In the genomic region with DNA sequence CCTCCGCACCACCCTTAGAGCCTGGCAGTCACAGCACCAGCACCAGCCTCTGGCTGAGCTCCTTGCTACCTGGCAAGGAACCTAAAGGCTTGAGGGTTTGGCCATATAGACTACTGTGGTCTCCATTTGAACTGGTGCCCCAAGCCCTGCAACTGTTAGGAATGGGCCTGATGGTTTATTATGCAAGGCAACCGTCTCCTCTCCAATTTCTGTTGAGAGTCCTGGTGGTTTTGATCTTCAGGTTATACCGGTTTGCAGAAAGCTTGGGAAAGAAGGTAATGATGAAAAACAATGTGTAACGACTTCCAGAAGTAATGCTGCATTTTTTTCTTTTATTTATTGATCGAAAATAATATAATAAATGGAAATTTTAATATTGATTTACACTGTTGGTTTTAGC, we compare ENCODE assay signal across 21 cellular contexts.
DNase-seq lines count a peak whose midpoint lies in the region; ATAC-seq and TF ChIP-seq lines count a peak whose summit lies in the region.
"Had no signal": no experiment of that assay in that cellular context is flagged by ENCODE, and none has a peak within 500 bp of the region (broad histone marks: within the 10 kb centered on the region; RNA-seq: fewer than 3 reads in every experiment).

No MANE protein-coding gene starts in this region.

- no peak for TF ChIP-seq EP300 in SK-N-SH (IDR thresholded peaks at IDR 0.05; ENCODE audit: borderline replicate concordance in 1 of 2, low read depth in 1 of 2, low read length in 1 of 2)

- TF ChIP-seq RAD21 in SK-N-SH (IDR thresholded peaks at IDR 0.05; ENCODE audit: low read length): no peak

- peaks cover 44 to 53% of the 10 kb centered on the region in 2 experiments for H3K36me3 ChIP-seq in SK-N-SH (replicated peaks in 1 of 2; ENCODE audit: control insufficient read depth in 1 of 2, insufficient read depth in 2 of 2, low read length in 1 of 2)
- H3K36me3 ChIP-seq in SJSA1: no peaks in the 10 kb centered on the region
- no peaks in the 10 kb centered on the region for H3K36me3 ChIP-seq in fibroblast of lung (ENCODE audit: control insufficient read depth, insufficient read depth, low read length)
- H3K36me3 ChIP-seq in smooth muscle cell (ENCODE audit: low read depth): no peaks in the 10 kb centered on the region
- H3K36me3 ChIP-seq in left ventricle myocardium inferior: no peaks in the 10 kb centered on the region
- no peaks in the 10 kb centered on the region for H3K36me3 ChIP-seq in body of pancreas (replicated peaks in 1 of 2; ENCODE audit: insufficient read depth in 1 of 2, low read depth in 2 of 2)

- H3K4me3 ChIP-seq in SK-N-SH (ENCODE audit: low read depth in 2 of 2, low read length in 1 of 2) (no peak overlapping the region), SJSA1 (no peak overlapping the region), fibroblast of lung (replicated peaks in 1 of 4; ENCODE audit: control extremely low read depth in 1 of 4, insufficient read depth in 1 of 4, low read depth in 3 of 4, low read length in 4 of 4) (no peak overlapping the region), smooth muscle cell (no peak overlapping the region), left ventricle myocardium inferior (no peak overlapping the region), body of pancreas (no peak overlapping the region)

- no peaks in the 10 kb centered on the region for H3K9me3 ChIP-seq in SK-N-SH
- H3K9me3 ChIP-seq in SJSA1 (replicated peaks): no peaks in the 10 kb centered on the region
- H3K9me3 ChIP-seq in fibroblast of lung (ENCODE audit: control insufficient read depth, insufficient read depth, low read depth, low read length): no peaks in the 10 kb centered on the region
- H3K9me3 ChIP-seq in smooth muscle cell (replicated peaks; ENCODE audit: low read depth): no peaks in the 10 kb centered on the region
- no peaks in the 10 kb centered on the region for H3K9me3 ChIP-seq in left ventricle myocardium inferior (replicated peaks)
- no peaks in the 10 kb centered on the region for H3K9me3 ChIP-seq in body of pancreas

- H3K9ac ChIP-seq in SK-N-SH (peak overlapping the region; percentile 47; the same call in 1 of the 2 replicates), fibroblast of lung (ENCODE audit: insufficient read depth, low read length) (no peak overlapping the region), smooth muscle cell (ENCODE audit: low read depth) (peak overlapping the region; percentile 22)

- intact Hi-C loops in left ventricle myocardium inferior (cut with micrococcal nuclease): no loop called here
- intact Hi-C loops in body of pancreas (cut with DNase I): no loop called here

- H3K4me2 ChIP-seq in SK-N-SH (0 out of 2 replicates have a peak overlapping the region, but pooled peaks have one; percentile 51), fibroblast of lung (ENCODE audit: extremely low read depth, insufficient read depth, low read length) (no peak overlapping the region), smooth muscle cell (no peak overlapping the region)

- H4K20me1 ChIP-seq in SK-N-SH (ENCODE audit: insufficient read depth) (no peaks in the 10 kb centered on the region), fibroblast of lung (ENCODE audit: control insufficient read depth, extremely low read depth, insufficient read depth, low read length) (no peaks in the 10 kb centered on the region), smooth muscle cell (ENCODE audit: low read depth) (no peaks in the 10 kb centered on the region)

- H3K9me2 ChIP-seq in SK-N-SH: no peaks in the 10 kb centered on the region

- 59% methylated on average over 5 of the region's 5 CpGs for WGBS in SK-N-SH (ENCODE audit: low lambda C conversion rate)
- 86% methylated on average over 5 of the region's 5 CpGs for WGBS in smooth muscle cell (ENCODE audit: low lambda C conversion rate)
- WGBS in body of pancreas, 2 donors: 84 to 89% methylated on average over 5 of the region's 5 CpGs

- TF ChIP-seq POLR2A in body of pancreas (IDR thresholded peaks at IDR 0.05): no peak

- DNase-seq in SK-N-SH (no peak), SJSA1 (ENCODE audit: low read depth in 1 of 2, low spot score in 2 of 2) (no peak), fibroblast of lung (ENCODE audit: low read depth in 2 of 2) (no peak), smooth muscle cell (lab: John Stamatoyannopoulos, UW; ENCODE audit: unreplicated experiment) (no peak), left ventricle myocardium inferior (no peak), body of pancreas (no peak)
- DNase-seq: 8988T; AML-193; C1 segment of cervical spinal cord; CD8-positive, alpha-beta T cell; GOT3; MV-4-11; NCI-H1417; NCI-H1694 treated with DMSO at 0.1 percent for 48 hours; NCI-H2081 treated with DMSO at 0.1 percent for 48 hours; NCI-H2171 treated with DMSO at 0.1 percent for 48 hours; NCI-H524 treated with DMSO at 0.1 percent for 48 hours; NCI-H82; Right ventricle myocardium superior had no signal

- H2AFZ ChIP-seq in SK-N-SH (ENCODE audit: low read depth): no peak overlapping the region; the same call in 1 of the 2 replicates
- H2AFZ ChIP-seq in fibroblast of lung (ENCODE audit: low read length): no peak overlapping the region
- no peak overlapping the region for H2AFZ ChIP-seq in smooth muscle cell (ENCODE audit: low read depth)

- no peaks in the 10 kb centered on the region for H3K27me3 ChIP-seq in SK-N-SH (ENCODE audit: insufficient read depth)
- H3K27me3 ChIP-seq in SJSA1 (replicated peaks): no peaks in the 10 kb centered on the region
- no peaks in the 10 kb centered on the region for H3K27me3 ChIP-seq in fibroblast of lung (ENCODE audit: control insufficient read depth, insufficient read depth, low read length)
- H3K27me3 ChIP-seq in smooth muscle cell (ENCODE audit: low read depth): no peaks in the 10 kb centered on the region
- no peaks in the 10 kb centered on the region for H3K27me3 ChIP-seq in left ventricle myocardium inferior (ENCODE audit: low read depth)
- no peaks in the 10 kb centered on the region for H3K27me3 ChIP-seq in body of pancreas

- POLR2A ChIA-PET in SK-N-SH (lab: Yijun Ruan, JAX): no interaction called here

- peaks cover 10% of the 10 kb centered on the region for H3K79me2 ChIP-seq in SK-N-SH (ENCODE audit: insufficient read depth)
- H3K79me2 ChIP-seq in fibroblast of lung (ENCODE audit: control insufficient read depth, insufficient read depth, low read length): no peaks in the 10 kb centered on the region
- H3K79me2 ChIP-seq in smooth muscle cell (ENCODE audit: low read depth): no peaks in the 10 kb centered on the region

- CTCF ChIA-PET in SK-N-SH (lab: Yijun Ruan, JAX): no interaction called here

- TF ChIP-seq CTCF in SK-N-SH (IDR thresholded peaks at IDR 0.05): no peak
- TF ChIP-seq CTCF in fibroblast of lung (conservative IDR thresholded peaks at IDR 0.05 in 1 of 2, IDR thresholded peaks at IDR 0.05 in 1 of 2; ENCODE audit: low read depth in 1 of 2, low read length in 2 of 2): no peak
- no peak for TF ChIP-seq CTCF in smooth muscle cell (IDR thresholded peaks at IDR 0.05; ENCODE audit: borderline replicate concordance, insufficient read depth, poor library complexity, severe bottlenecking)
- no peak for TF ChIP-seq CTCF in left ventricle myocardium inferior (IDR thresholded peaks at IDR 0.05; ENCODE audit: borderline replicate concordance)
- TF ChIP-seq CTCF in body of pancreas (IDR thresholded peaks at IDR 0.05): no peak

- H3K27ac ChIP-seq in SK-N-SH (ENCODE audit: low read depth in 2 of 2, low read length in 1 of 2) (peak overlapping the region; percentile 7 to 98), SJSA1 (peak overlapping the region; percentile 97), fibroblast of lung (ENCODE audit: insufficient read depth, low read length) (peak overlapping the region; percentile 76), smooth muscle cell (ENCODE audit: low read depth) (peak overlapping the region; percentile 96), left ventricle myocardium inferior (replicated peaks) (no peak overlapping the region), body of pancreas (no peak overlapping the region)

- no peak for ATAC-seq in SK-N-SH treated with all-trans-retinoic acid at 6 μM for 48 hours
- no peak for ATAC-seq in GM21786 (IDR thresholded peaks at IDR 0.05; ENCODE audit: unreplicated experiment)
- no peak for ATAC-seq in body of pancreas
- ATAC-seq: CD8-positive, alpha-beta T cell had no signal

- H3F3A ChIP-seq in SK-N-SH (replicated peaks; ENCODE audit: insufficient read depth) (peaks cover 77% of the 10 kb centered on the region), smooth muscle cell (ENCODE audit: low read depth) (no peaks in the 10 kb centered on the region)

- peaks cover 0 to 35% of the 10 kb centered on the region in 2 experiments; a peak in 3 of 4 replicates for H3K4me1 ChIP-seq in SK-N-SH (ENCODE audit: control insufficient read depth in 1 of 2, insufficient read depth in 2 of 2, low read depth in 1 of 2, low read length in 1 of 2)
- peaks cover 57% of the 10 kb centered on the region for H3K4me1 ChIP-seq in SJSA1 (replicated peaks)
- peaks cover 15% of the 10 kb centered on the region for H3K4me1 ChIP-seq in fibroblast of lung (ENCODE audit: control insufficient read depth, extremely low read depth, insufficient read depth, low read length)
- H3K4me1 ChIP-seq in smooth muscle cell (ENCODE audit: low read depth): peaks cover 16% of the 10 kb centered on the region
- H3K4me1 ChIP-seq in left ventricle myocardium inferior: no peaks in the 10 kb centered on the region
- H3K4me1 ChIP-seq in body of pancreas: no peaks in the 10 kb centered on the region

TF ChIP-seq in SK-N-SH, 30 proteins besides CTCF, POLR2A, EP300 and RAD21 (continues in another document):
- TF ChIP-seq POLR2AphosphoS5 (IDR thresholded peaks at IDR 0.05; ENCODE audit: low read depth, low read length) (no peak), YY1 (IDR thresholded peaks at IDR 0.05; ENCODE audit: low read depth) (no peak), RFX5 (IDR thresholded peaks at IDR 0.05; ENCODE audit: low read length) (no peak), EZH2phosphoT487 (IDR thresholded peaks at IDR 0.05; ENCODE audit: borderline replicate concordance, low read depth) (no peak), GABPA (IDR thresholded peaks at IDR 0.05; ENCODE audit: low read depth) (no peak), NFIC (IDR thresholded peaks at IDR 0.05; ENCODE audit: borderline replicate concordance) (no peak), SIN3A (IDR thresholded peaks at IDR 0.05; ENCODE audit: borderline replicate concordance, low read depth, low read length) (no peak), MEF2A (IDR thresholded peaks at IDR 0.05; ENCODE audit: borderline replicate concordance, low read depth) (no peak)

Comparison
In these comparisons a context has a peak if more than half of its experiments do, and no peak if none do; other contexts are left out.
1. H3K27ac ChIP-seq: peak in SK-N-SH (2 of 2), SJSA1 (single experiment), fibroblast of lung (single experiment) and smooth muscle cell (single experiment); none in left ventricle myocardium inferior (single experiment) and body of pancreas (0 of 4).